ENCODE assay signal across 20 cellular contexts in genomic region chr22:24089951-24090350, GRCh38.
DNase-seq lines count a peak whose midpoint lies in the region; ATAC-seq, FAIRE-seq and TF ChIP-seq lines count a peak whose summit lies in the region.
"Had no signal": no experiment of that assay in that cellular context is flagged by ENCODE, and none has a peak within 500 bp of the region (broad histone marks: within the 10 kb centered on the region; RNA-seq: fewer than 3 reads in every experiment).

No MANE protein-coding gene starts in this region.

- ATAC-seq in left ventricle myocardium superior (no peak), upper lobe of right lung (no peak), pancreas (no peak)
- ATAC-seq: A549, HCT116 had no signal

- no peak for FAIRE-seq in pancreas (lab: Jason Lieb, UNC)
- FAIRE-seq: A549, H1 had no signal

- H3K36me3 ChIP-seq in upper lobe of right lung (peaks cover 74% of the 10 kb centered on the region), pancreas (peaks cover under 1 to 36% (median 22%) of the 10 kb centered on the region in 3 donors)

- H3K4me1 ChIP-seq in upper lobe of right lung (no peaks in the 10 kb centered on the region), pancreas (peaks cover 0 to 6% (median 0%) of the 10 kb centered on the region in 3 donors)
- H3K4me1 ChIP-seq: A549 had no signal

- H3K27me3 ChIP-seq in upper lobe of right lung, result no peaks in the 10 kb centered on the region
- no peaks in the 10 kb centered on the region for H3K27me3 ChIP-seq in pancreas

- no peak for TF ChIP-seq CTCF in coronary artery (IDR thresholded peaks at IDR 0.05)
- no peak for TF ChIP-seq CTCF in upper lobe of right lung (IDR thresholded peaks at IDR 0.05)
- no peak for TF ChIP-seq CTCF in pancreas (IDR thresholded peaks at IDR 0.05)

- H3K27ac ChIP-seq in coronary artery (no peak overlapping the region), upper lobe of right lung (no peak overlapping the region), pancreas (no peak overlapping the region)
- H3K27ac ChIP-seq: A549 had no signal

- H3K9me3 ChIP-seq in upper lobe of right lung (no peaks in the 10 kb centered on the region), pancreas (no peaks in the 10 kb centered on the region)
- H3K9me3 ChIP-seq: A549 had no signal

- intact Hi-C loops in cardiac septum (cut with DNase I), result no loop called here
- intact Hi-C loops in left ventricle myocardium superior (cut with micrococcal nuclease), result no loop called here
- intact Hi-C loops in posterior vena cava (cut with DNase I), result no loop called here
- intact Hi-C loops in upper lobe of right lung (cut with DNase I), result no loop called here
- intact Hi-C loops in pancreas (cut with DNase I), result no loop called here

- DNase-seq in cardiac septum (ENCODE audit: low spot score) (peak; percentile 43), left ventricle myocardium superior (no peak), coronary artery (ENCODE audit: low spot score) (peak; percentile 62), posterior vena cava (ENCODE audit: low spot score) (peak; percentile 30), upper lobe of right lung (peak; percentile 43), NCI-H1092 treated with DMSO at 0.1 percent for 48 hours (lab: John Stamatoyannopoulos, UW) (no peak), pancreas (no peak), RPMI8226 (no peak)
- DNase-seq: CD4-positive, CD25-positive, alpha-beta regulatory T cell; EL; GF-D8; NCI-H1105 treated with DMSO at 0.1 percent for 48 hours; NCI-H2029 treated with DMSO at 0.1 percent for 48 hours; NCI-H226; NCI-H510A treated with DMSO at 0.1 percent for 48 hours; NCI-H748 treated with DMSO at 0.1 percent for 48 hours; NK-92 treated with Interleukin-12 subunit alpha and Interleukin-12 subunit beta, amount 100 ng/mL, for 24 hours had no signal

- no peak overlapping the region for H3K4me3 ChIP-seq in coronary artery
- H3K4me3 ChIP-seq in upper lobe of right lung, result no peak overlapping the region
- no peak overlapping the region for H3K4me3 ChIP-seq in pancreas
- H3K4me3 ChIP-seq: A549 had no signal

Comparison
In these comparisons a context has a peak if more than half of its experiments do, and no peak if none do; other contexts are left out.
1. DNase-seq: peak in cardiac septum (single experiment), coronary artery (single experiment), posterior vena cava (single experiment) and upper lobe of right lung (single experiment); none in left ventricle myocardium superior (single experiment), NCI-H1092 treated with DMSO at 0.1 percent for 48 hours (single experiment), pancreas (0 of 6) and RPMI8226 (single experiment).